In the genomic region with DNA sequence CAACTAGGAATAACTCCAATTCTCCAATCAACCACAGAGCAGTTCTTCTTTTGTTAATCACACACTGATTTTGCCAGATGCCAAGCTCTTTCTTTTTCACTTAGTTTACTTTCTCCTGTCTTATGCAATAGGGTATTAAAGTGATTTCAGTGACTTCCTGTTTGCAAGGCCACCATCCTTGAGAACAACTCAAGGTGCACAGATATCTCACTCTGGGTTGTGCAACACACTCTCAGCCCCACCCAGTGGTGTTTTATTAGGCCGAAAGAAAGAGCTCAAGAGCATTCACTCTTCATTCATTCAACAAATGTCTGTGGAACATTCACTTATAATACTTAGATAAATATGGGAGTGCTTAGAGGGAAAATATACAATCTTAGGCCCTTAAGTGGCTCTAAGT, we compare ENCODE assay signal across 17 cellular contexts.
DNase-seq lines count a peak whose midpoint lies in the region; ATAC-seq and TF ChIP-seq lines count a peak whose summit lies in the region.
"Had no signal": no experiment of that assay in that cellular context is flagged by ENCODE, and none has a peak within 500 bp of the region (broad histone marks: within the 10 kb centered on the region; RNA-seq: fewer than 3 reads in every experiment).

No MANE protein-coding gene starts in this region.

- CTCF ChIA-PET in A673 (lab: Charles Lee) = no interaction called here

- H3K36me3 ChIP-seq in A673 (ENCODE audit: insufficient read depth, low read length, poor library complexity, severe bottlenecking) = no peaks in the 10 kb centered on the region
- H3K36me3 ChIP-seq in colonic mucosa = no peaks in the 10 kb centered on the region
- H3K36me3 ChIP-seq: BLaER1 treated with 17β-estradiol and CSF1 and Interleukin-3, amounts not matched to agents 10 nM and 100 nM; SJCRH30 had no signal

- POLR2A ChIA-PET in A673 (lab: Charles Lee; ENCODE audit: low non-redundant PET) = no interaction called here

- H3K4me3 ChIP-seq in A673 (ENCODE audit: low read depth, low read length, poor library complexity, severe bottlenecking) (no peak overlapping the region), colonic mucosa (no peak overlapping the region)
- H3K4me3 ChIP-seq: BLaER1 treated with 17β-estradiol and CSF1 and Interleukin-3, amounts not matched to agents 10 nM and 100 nM; SJCRH30 had no signal

- intact Hi-C loops in A673 (cut with micrococcal nuclease; ENCODE audit: unreplicated experiment) = no loop called here
- intact Hi-C loops in colonic mucosa (cut with DNase I) = no loop called here
- intact Hi-C loops in left ventricle myocardium superior (cut with micrococcal nuclease) = no loop called here

- DNase-seq in A673 (ENCODE audit: low spot score) (peak; percentile 57), MV-4-11 (lab: John Stamatoyannopoulos, UW) (peak; percentile 47), colonic mucosa (peak; percentile 62), medulla oblongata (ENCODE audit: extremely low spot score) (peak; percentile 6), left ventricle myocardium superior (no peak), NCI-H1092 (lab: John Stamatoyannopoulos, UW) (no peak), islet precursor cell (no peak)
- DNase-seq: 8988T, DMS 273 treated with DMSO at 0.1 percent for 48 hours, H9, NCI-H1105, NCI-H187 treated with DMSO at 0.1 percent for 48 hours, NCI-H524, SJCRH30 had no signal

- H3K27me3 ChIP-seq in A673 (replicated peaks; ENCODE audit: insufficient read depth, low read depth, low read length, poor library complexity) (no peaks in the 10 kb centered on the region), colonic mucosa (no peaks in the 10 kb centered on the region)
- H3K27me3 ChIP-seq: SJCRH30 had no signal

- TF ChIP-seq CTCF in A673 (conservative IDR thresholded peaks at IDR 0.05; ENCODE audit: low read depth, low read length) = no peak
- no peak for TF ChIP-seq CTCF in colonic mucosa (IDR thresholded peaks at IDR 0.05)

- H3K27ac ChIP-seq in A673 (ENCODE audit: low read depth, low read length, poor library complexity, severe bottlenecking) (no peak overlapping the region), colonic mucosa (peak overlapping the region; percentile 4)
- H3K27ac ChIP-seq: BLaER1 treated with 17β-estradiol and CSF1 and Interleukin-3, amounts not matched to agents 10 nM and 100 nM; RWPE1; SJCRH30 had no signal

- H3K9me3 ChIP-seq in A673 (ENCODE audit: low read depth, low read length, poor library complexity, severe bottlenecking) = peaks cover 10% of the 10 kb centered on the region
- H3K9me3 ChIP-seq in colonic mucosa = no peaks in the 10 kb centered on the region
- H3K9me3 ChIP-seq: SJCRH30 had no signal

- no TSS peak for BruUV-seq in A673 (replicated peaks; lab: Mats Ljungman, UMichigan)

- H3K4me1 ChIP-seq in A673 (ENCODE audit: insufficient read depth, low read length, poor library complexity, severe bottlenecking) (no peaks in the 10 kb centered on the region), colonic mucosa (peaks cover 3% of the 10 kb centered on the region)

- H3K9ac ChIP-seq in colonic mucosa (ENCODE audit: low read depth in 2 of 2, low read length in 2 of 2) = no peak overlapping the region
- H3K9ac ChIP-seq: BLaER1 treated with 17β-estradiol and CSF1 and Interleukin-3, amounts not matched to agents 10 nM and 100 nM had no signal

- no peak for ATAC-seq in left ventricle myocardium superior
- no peak for ATAC-seq in GM18858 (IDR thresholded peaks at IDR 0.05; ENCODE audit: unreplicated experiment)

Comparison
In these comparisons a context has a peak if more than half of its experiments do, and no peak if none do; other contexts are left out.
1. DNase-seq: peak in A673 (single experiment), MV-4-11 (single experiment), colonic mucosa (single experiment) and medulla oblongata (single experiment); none in left ventricle myocardium superior (single experiment), NCI-H1092 (single experiment) and islet precursor cell (single experiment).